1 cellular context compared by ENCODE assay signal in genomic region chrX:14922437-14922836, GRCh38.
TF ChIP-seq lines count a peak whose summit lies in the region.

No MANE protein-coding gene starts in this region.

TF ChIP-seq in WTC11, 78 proteins besides CTCF, POLR2A, EP300 and RAD21 (continued from another document):
- TF ChIP-seq, protein P1, sequence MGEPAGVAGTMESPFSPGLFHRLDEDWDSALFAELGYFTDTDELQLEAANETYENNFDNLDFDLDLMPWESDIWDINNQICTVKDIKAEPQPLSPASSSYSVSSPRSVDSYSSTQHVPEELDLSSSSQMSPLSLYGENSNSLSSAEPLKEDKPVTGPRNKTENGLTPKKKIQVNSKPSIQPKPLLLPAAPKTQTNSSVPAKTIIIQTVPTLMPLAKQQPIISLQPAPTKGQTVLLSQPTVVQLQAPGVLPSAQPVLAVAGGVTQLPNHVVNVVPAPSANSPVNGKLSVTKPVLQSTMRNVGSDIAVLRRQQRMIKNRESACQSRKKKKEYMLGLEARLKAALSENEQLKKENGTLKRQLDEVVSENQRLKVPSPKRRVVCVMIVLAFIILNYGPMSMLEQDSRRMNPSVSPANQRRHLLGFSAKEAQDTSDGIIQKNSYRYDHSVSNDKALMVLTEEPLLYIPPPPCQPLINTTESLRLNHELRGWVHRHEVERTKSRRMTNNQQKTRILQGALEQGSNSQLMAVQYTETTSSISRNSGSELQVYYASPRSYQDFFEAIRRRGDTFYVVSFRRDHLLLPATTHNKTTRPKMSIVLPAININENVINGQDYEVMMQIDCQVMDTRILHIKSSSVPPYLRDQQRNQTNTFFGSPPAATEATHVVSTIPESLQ (CRISPR knock-in tag; IDR thresholded peaks at IDR 0.05) = no peak
- no peak for TF ChIP-seq NR1H2 (CRISPR knock-in tag; IDR thresholded peaks at IDR 0.05)
- TF ChIP-seq, protein P2, sequence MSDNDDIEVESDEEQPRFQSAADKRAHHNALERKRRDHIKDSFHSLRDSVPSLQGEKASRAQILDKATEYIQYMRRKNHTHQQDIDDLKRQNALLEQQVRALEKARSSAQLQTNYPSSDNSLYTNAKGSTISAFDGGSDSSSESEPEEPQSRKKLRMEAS (CRISPR knock-in tag; IDR thresholded peaks at IDR 0.05) = no peak
- no peak for TF ChIP-seq NFATC4 (CRISPR knock-in tag; IDR thresholded peaks at IDR 0.05)
- TF ChIP-seq, protein P3, sequence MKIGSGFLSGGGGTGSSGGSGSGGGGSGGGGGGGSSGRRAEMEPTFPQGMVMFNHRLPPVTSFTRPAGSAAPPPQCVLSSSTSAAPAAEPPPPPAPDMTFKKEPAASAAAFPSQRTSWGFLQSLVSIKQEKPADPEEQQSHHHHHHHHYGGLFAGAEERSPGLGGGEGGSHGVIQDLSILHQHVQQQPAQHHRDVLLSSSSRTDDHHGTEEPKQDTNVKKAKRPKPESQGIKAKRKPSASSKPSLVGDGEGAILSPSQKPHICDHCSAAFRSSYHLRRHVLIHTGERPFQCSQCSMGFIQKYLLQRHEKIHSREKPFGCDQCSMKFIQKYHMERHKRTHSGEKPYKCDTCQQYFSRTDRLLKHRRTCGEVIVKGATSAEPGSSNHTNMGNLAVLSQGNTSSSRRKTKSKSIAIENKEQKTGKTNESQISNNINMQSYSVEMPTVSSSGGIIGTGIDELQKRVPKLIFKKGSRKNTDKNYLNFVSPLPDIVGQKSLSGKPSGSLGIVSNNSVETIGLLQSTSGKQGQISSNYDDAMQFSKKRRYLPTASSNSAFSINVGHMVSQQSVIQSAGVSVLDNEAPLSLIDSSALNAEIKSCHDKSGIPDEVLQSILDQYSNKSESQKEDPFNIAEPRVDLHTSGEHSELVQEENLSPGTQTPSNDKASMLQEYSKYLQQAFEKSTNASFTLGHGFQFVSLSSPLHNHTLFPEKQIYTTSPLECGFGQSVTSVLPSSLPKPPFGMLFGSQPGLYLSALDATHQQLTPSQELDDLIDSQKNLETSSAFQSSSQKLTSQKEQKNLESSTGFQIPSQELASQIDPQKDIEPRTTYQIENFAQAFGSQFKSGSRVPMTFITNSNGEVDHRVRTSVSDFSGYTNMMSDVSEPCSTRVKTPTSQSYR (CRISPR knock-in tag; IDR thresholded peaks at IDR 0.05) = no peak
- no peak for TF ChIP-seq TEAD1 (CRISPR knock-in tag; IDR thresholded peaks at IDR 0.05)
